ENCODE assay signal across 22 cellular contexts in genomic region chr7:151825711-151826110, GRCh38. TPM values are rescaled to one million over a fixed set of nuclear protein-coding genes. Genes with fewer than 3 reads are reported as not detected.
A peak's percentile ranks its signal among the peaks of the same experiment; 100 is the strongest.
DNase-seq lines count a peak whose midpoint lies in the region; FAIRE-seq and TF ChIP-seq lines count a peak whose summit lies in the region.
"Had no signal": no experiment of that assay in that cellular context is flagged by ENCODE, and none has a peak within 500 bp of the region (broad histone marks: within the 10 kb centered on the region; RNA-seq: fewer than 3 reads in every experiment).

No MANE protein-coding gene starts in this region.

- FAIRE-seq in GM12892 (lab: Jason Lieb, UNC), result no peak
- FAIRE-seq: G401.6, GM19239, K562 had no signal

- H3K4me3 ChIP-seq in BLaER1, result no peak overlapping the region
- H3K4me3 ChIP-seq: K562, SK-N-MC had no signal

- no peaks in the 10 kb centered on the region for H3K36me3 ChIP-seq in BLaER1
- H3K36me3 ChIP-seq: BE2C had no signal

- no peak overlapping the region for H3K9ac ChIP-seq in BLaER1

- no peaks in the 10 kb centered on the region for H3K9me3 ChIP-seq in BLaER1
- H3K9me3 ChIP-seq: BE2C had no signal

- no peak for TF ChIP-seq POLR2A in GM12892 (IDR thresholded peaks at IDR 0.05; ENCODE audit: low read depth, low read length)

- no peaks in the 10 kb centered on the region for H4K20me1 ChIP-seq in BLaER1

- H3K4me3 Mint-ChIP-seq in chondrocyte (ENCODE audit: unreplicated experiment), result no peak overlapping the region
- H3K4me3 Mint-ChIP-seq: HFFc6, T-cell had no signal

- no peak overlapping the region for H3K27ac Mint-ChIP-seq in chondrocyte (ENCODE audit: unreplicated experiment)
- H3K27ac Mint-ChIP-seq: HFFc6, T-cell had no signal

- peak overlapping the region; percentile 7; the same call in 1 of the 2 replicates for H3K4me2 ChIP-seq in BLaER1

- H3K9me3 Mint-ChIP-seq in chondrocyte (ENCODE audit: low read depth), result peaks cover 3% of the 10 kb centered on the region
- H3K9me3 Mint-ChIP-seq: HFFc6, T-cell had no signal

- peaks cover 21% of the 10 kb centered on the region for H3K27me3 Mint-ChIP-seq in chondrocyte (ENCODE audit: low read depth)
- H3K27me3 Mint-ChIP-seq: T-cell had no signal

- H3K4me1 ChIP-seq in BLaER1, result peaks cover 23% of the 10 kb centered on the region
- H3K4me1 ChIP-seq: BE2C had no signal

- peaks cover 5% of the 10 kb centered on the region for H3K4me1 Mint-ChIP-seq in chondrocyte (ENCODE audit: low read depth)

- no peak for TF ChIP-seq CTCF in chondrocyte (IDR thresholded peaks at IDR 0.05)

- no peaks in the 10 kb centered on the region for H3K27me3 ChIP-seq in BLaER1
- H3K27me3 ChIP-seq: BE2C had no signal

- H3K36me3 Mint-ChIP-seq in chondrocyte (ENCODE audit: low read depth), result no peaks in the 10 kb centered on the region

- H3K27ac ChIP-seq in BLaER1, result no peak overlapping the region
- H3K27ac ChIP-seq: HL-60, SK-N-MC had no signal

- peak; percentile 72 for DNase-seq in CD1c-positive myeloid dendritic cell (ENCODE audit: extremely low spot score)
- DNase-seq in NCI-H1092 treated with DMSO at 0.1 percent for 48 hours (lab: John Stamatoyannopoulos, UW), result peak; percentile 69
- DNase-seq in chondrocyte (ENCODE audit: low spot score), result peak; percentile 34
- DNase-seq in activated CD4-positive, CD25-positive, alpha-beta regulatory T cell (lab: John Stamatoyannopoulos, UW), result no peak
- no peak for DNase-seq in NCI-H1694 treated with DMSO at 0.1 percent for 48 hours (lab: John Stamatoyannopoulos, UW)
- no peak for DNase-seq in stimulated activated CD4-positive, alpha-beta T cell treated with anti-CD3 and anti-CD28 coated beads, Interleukin-4, amount 100 ng/mL, for 4 hours
- no peak for DNase-seq in GM12892 (ENCODE audit: insufficient read length)
- DNase-seq: BE2C, DMS79, GOT3, HFFc6, NCI-H1048, NCI-H187, NCI-H524 treated with DMSO at 0.1 percent for 48 hours, PC-3, T-cell had no signal

RNA-seq across cellular contexts. Expression of gene PRKAG2, which starts 51.2 kb away (rescaled TPM):
- total RNA-seq in chondrocyte, result 16.1 to 35.4 TPM (median 33.6 TPM) in 3 replicates
- 6.5 TPM for polyA plus RNA-seq in GM12892 (2012; ENCODE audit: missing spikeins)

Comparison
In these comparisons a context has a peak if more than half of its experiments do, and no peak if none do; other contexts are left out.
1. DNase-seq: peak in CD1c-positive myeloid dendritic cell (single experiment), NCI-H1092 treated with DMSO at 0.1 percent for 48 hours (single experiment) and chondrocyte (single experiment); none in activated CD4-positive, CD25-positive, alpha-beta regulatory T cell (0 of 4), NCI-H1694 treated with DMSO at 0.1 percent for 48 hours (single experiment), stimulated activated CD4-positive, alpha-beta T cell treated with anti-CD3 and anti-CD28 coated beads, Interleukin-4, amount 100 ng/mL, for 4 hours (0 of 2) and GM12892 (single experiment).